ENCODE assay signal across 1 cellular context in genomic region chr2:24304098-24304497, GRCh38.
TF ChIP-seq lines count a peak whose summit lies in the region.

No MANE protein-coding gene starts in this region.

TF ChIP-seq in IMR-90, 13 proteins besides CTCF, POLR2A, EP300 and RAD21:
- TF ChIP-seq MAZ (IDR thresholded peaks at IDR 0.05; ENCODE audit: borderline replicate concordance, low read depth, low read length): no peak
- peak; percentile 52; the same call in 1 of the 2 replicates for TF ChIP-seq FOS (IDR thresholded peaks at IDR 0.05; ENCODE audit: low read depth, low read length)
- no peak for TF ChIP-seq SMC3 (IDR thresholded peaks at IDR 0.05; ENCODE audit: low read depth, low read length)
- TF ChIP-seq USF2 (IDR thresholded peaks at IDR 0.05; ENCODE audit: low read depth, low read length): no peak
- TF ChIP-seq BHLHE40 (IDR thresholded peaks at IDR 0.05; ENCODE audit: low read depth, low read length): peak; percentile 69
- TF ChIP-seq RFX5 (IDR thresholded peaks at IDR 0.05; ENCODE audit: low read depth, low read length): peak; percentile 34; the same call in 1 of the 2 replicates
- TF ChIP-seq CHD1 (IDR thresholded peaks at IDR 0.05; ENCODE audit: low read depth, low read length): no peak
- no peak for TF ChIP-seq MAFK (IDR thresholded peaks at IDR 0.05; ENCODE audit: low read depth, low read length)
- TF ChIP-seq RCOR1 (IDR thresholded peaks at IDR 0.05; ENCODE audit: insufficient replicate concordance, low read length): peak; percentile 99
- peak; percentile 94 for TF ChIP-seq CEBPB (IDR thresholded peaks at IDR 0.05; ENCODE audit: low read depth, low read length)
- TF ChIP-seq, protein P1, sequence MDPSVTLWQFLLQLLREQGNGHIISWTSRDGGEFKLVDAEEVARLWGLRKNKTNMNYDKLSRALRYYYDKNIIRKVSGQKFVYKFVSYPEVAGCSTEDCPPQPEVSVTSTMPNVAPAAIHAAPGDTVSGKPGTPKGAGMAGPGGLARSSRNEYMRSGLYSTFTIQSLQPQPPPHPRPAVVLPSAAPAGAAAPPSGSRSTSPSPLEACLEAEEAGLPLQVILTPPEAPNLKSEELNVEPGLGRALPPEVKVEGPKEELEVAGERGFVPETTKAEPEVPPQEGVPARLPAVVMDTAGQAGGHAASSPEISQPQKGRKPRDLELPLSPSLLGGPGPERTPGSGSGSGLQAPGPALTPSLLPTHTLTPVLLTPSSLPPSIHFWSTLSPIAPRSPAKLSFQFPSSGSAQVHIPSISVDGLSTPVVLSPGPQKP (IDR thresholded peaks at IDR 0.05; ENCODE audit: borderline replicate concordance, low read depth, low read length): no peak
